In the genomic region with DNA sequence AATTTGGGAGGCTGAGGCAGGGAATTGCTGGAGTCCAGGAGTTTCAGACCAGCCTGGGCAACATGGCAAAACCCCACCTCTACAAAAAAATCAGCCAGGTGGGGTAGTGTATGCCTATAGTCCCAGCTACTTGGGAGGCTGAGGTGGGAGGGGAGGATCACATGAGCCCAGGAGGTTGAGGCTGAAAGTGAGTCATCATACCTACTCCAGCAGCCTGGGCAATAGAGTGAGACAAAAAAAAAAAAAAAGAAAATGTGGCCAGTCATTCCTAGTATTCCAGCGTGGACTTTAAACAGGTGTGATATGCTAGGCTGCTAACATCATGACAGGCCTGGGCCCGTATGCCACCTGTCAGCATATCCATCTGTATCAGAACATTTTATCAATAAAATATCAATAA, we compare ENCODE assay signal across 1 cellular context.
TF ChIP-seq lines count a peak whose summit lies in the region.

No MANE protein-coding gene starts in this region.

TF ChIP-seq in SK-N-SH, 30 proteins besides CTCF, POLR2A, EP300 and RAD21 (continued from another document):
- TF ChIP-seq, protein P1, sequence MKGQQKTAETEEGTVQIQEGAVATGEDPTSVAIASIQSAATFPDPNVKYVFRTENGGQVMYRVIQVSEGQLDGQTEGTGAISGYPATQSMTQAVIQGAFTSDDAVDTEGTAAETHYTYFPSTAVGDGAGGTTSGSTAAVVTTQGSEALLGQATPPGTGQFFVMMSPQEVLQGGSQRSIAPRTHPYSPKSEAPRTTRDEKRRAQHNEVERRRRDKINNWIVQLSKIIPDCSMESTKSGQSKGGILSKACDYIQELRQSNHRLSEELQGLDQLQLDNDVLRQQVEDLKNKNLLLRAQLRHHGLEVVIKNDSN (IDR thresholded peaks at IDR 0.05; ENCODE audit: borderline replicate concordance, low read depth) = no peak
- no peak for TF ChIP-seq FOXJ3 (CRISPR knock-in tag; IDR thresholded peaks at IDR 0.05)
- TF ChIP-seq, protein P2, sequence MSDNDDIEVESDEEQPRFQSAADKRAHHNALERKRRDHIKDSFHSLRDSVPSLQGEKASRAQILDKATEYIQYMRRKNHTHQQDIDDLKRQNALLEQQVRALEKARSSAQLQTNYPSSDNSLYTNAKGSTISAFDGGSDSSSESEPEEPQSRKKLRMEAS (IDR thresholded peaks at IDR 0.05; ENCODE audit: low read depth) = no peak
- TF ChIP-seq, protein P3, sequence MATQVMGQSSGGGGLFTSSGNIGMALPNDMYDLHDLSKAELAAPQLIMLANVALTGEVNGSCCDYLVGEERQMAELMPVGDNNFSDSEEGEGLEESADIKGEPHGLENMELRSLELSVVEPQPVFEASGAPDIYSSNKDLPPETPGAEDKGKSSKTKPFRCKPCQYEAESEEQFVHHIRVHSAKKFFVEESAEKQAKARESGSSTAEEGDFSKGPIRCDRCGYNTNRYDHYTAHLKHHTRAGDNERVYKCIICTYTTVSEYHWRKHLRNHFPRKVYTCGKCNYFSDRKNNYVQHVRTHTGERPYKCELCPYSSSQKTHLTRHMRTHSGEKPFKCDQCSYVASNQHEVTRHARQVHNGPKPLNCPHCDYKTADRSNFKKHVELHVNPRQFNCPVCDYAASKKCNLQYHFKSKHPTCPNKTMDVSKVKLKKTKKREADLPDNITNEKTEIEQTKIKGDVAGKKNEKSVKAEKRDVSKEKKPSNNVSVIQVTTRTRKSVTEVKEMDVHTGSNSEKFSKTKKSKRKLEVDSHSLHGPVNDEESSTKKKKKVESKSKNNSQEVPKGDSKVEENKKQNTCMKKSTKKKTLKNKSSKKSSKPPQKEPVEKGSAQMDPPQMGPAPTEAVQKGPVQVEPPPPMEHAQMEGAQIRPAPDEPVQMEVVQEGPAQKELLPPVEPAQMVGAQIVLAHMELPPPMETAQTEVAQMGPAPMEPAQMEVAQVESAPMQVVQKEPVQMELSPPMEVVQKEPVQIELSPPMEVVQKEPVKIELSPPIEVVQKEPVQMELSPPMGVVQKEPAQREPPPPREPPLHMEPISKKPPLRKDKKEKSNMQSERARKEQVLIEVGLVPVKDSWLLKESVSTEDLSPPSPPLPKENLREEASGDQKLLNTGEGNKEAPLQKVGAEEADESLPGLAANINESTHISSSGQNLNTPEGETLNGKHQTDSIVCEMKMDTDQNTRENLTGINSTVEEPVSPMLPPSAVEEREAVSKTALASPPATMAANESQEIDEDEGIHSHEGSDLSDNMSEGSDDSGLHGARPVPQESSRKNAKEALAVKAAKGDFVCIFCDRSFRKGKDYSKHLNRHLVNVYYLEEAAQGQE (IDR thresholded peaks at IDR 0.05; ENCODE audit: low read depth, low read length) = no peak
- no peak for TF ChIP-seq SMC3 (IDR thresholded peaks at IDR 0.05; ENCODE audit: low read depth, low read length)
- TF ChIP-seq, protein P4, sequence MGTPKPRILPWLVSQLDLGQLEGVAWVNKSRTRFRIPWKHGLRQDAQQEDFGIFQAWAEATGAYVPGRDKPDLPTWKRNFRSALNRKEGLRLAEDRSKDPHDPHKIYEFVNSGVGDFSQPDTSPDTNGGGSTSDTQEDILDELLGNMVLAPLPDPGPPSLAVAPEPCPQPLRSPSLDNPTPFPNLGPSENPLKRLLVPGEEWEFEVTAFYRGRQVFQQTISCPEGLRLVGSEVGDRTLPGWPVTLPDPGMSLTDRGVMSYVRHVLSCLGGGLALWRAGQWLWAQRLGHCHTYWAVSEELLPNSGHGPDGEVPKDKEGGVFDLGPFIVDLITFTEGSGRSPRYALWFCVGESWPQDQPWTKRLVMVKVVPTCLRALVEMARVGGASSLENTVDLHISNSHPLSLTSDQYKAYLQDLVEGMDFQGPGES (IDR thresholded peaks at IDR 0.05; ENCODE audit: low read depth, low read length) = no peak
- TF ChIP-seq RXRA (IDR thresholded peaks at IDR 0.05; ENCODE audit: borderline replicate concordance, low read depth) = no peak
